10 cellular contexts compared by ENCODE assay signal in the genomic region with DNA sequence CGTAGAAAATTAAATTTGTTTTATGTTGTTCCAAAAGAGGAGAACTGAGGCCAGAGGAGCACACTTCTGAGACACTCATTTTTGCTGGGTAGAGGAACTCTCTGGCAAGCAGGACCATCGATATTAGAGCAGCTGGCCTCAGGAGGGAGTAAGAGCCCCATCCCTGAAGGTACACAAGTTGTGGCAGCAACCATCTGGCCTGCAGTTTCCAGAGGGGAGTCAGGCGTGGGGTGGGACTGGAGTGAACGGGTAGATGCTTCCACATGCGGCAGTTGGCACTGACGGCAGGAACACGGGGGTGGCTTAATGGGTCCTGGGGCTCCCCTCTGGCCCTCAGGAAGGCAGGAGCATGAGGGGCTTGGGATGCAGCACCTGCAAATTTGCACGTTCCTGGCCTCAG. TPM values are rescaled to one million over a fixed set of nuclear protein-coding genes. Genes with fewer than 3 reads are reported as not detected.
DNase-seq lines count a peak whose midpoint lies in the region; ATAC-seq and TF ChIP-seq lines count a peak whose summit lies in the region.
"Had no signal": no experiment of that assay in that cellular context is flagged by ENCODE, and none has a peak within 500 bp of the region (broad histone marks: within the 10 kb centered on the region; RNA-seq: fewer than 3 reads in every experiment).

No MANE protein-coding gene starts in this region.

- no peak overlapping the region for H3K4me3 Mint-ChIP-seq in activated CD4-positive, alpha-beta memory T cell treated with anti-CD3 and anti-CD28 coated beads for 36 hours
- peak overlapping the region in 2 of 5 donors; percentile 12 to 40 for H3K4me3 Mint-ChIP-seq in immature natural killer cell

- 56 to 68% (median 61%) methylated on average over 8 of the region's 8 CpGs for WGBS in ovary, 3 donors

- H2AFZ ChIP-seq in HCT116 (ENCODE audit: low read depth, low read length, poor library complexity, severe bottlenecking) = no peak overlapping the region

- no peak overlapping the region for H3K9ac ChIP-seq in HCT116 (ENCODE audit: low read length)

- BruUV-seq in HCT116 (replicated peaks; lab: Mats Ljungman, UMichigan) = TSS peak; percentile 60

- TF ChIP-seq POLR2A in HCT116 (IDR thresholded peaks at IDR 0.05; ENCODE audit: borderline replicate concordance, extremely low read depth, insufficient read depth, insufficient read length) (no peak), ovary (IDR thresholded peaks at IDR 0.05) (no peak)

- RAD21 ChIA-PET in HCT116 (lab: Charles Lee; ENCODE audit: low non-redundant PET in 1 of 2, low total read pairs in 2 of 2, uncharacterized antibody in 2 of 2, unreplicated experiment in 2 of 2) = interaction anchor here in 1 of 2 experiments (1.0 kb wide), 1 partner anchor 34 kb away, joined by 3 read pairs; no protein-coding TSS in a partner anchor

- H3K4me3 ChIP-seq in HCT116 (replicated peaks in 1 of 2; ENCODE audit: low read depth in 1 of 2, low read length in 2 of 2) (no peak overlapping the region), ovary (no peak overlapping the region)

- peak overlapping the region; percentile 95 for H3K27ac Mint-ChIP-seq in activated CD4-positive, alpha-beta memory T cell treated with anti-CD3 and anti-CD28 coated beads for 36 hours
- H3K27ac Mint-ChIP-seq in immature natural killer cell = peak overlapping the region; percentile 90 to 99 (median 94)

- DNase-seq in DMS 273 treated with DMSO at 0.1 percent for 48 hours (lab: John Stamatoyannopoulos, UW) (peak; percentile 17), HCT116 (ENCODE audit: low read depth, low spot score) (no peak), immature natural killer cell (no peak), HuH-7.5 (ENCODE audit: low spot score) (no peak), ovary (no peak)
- no peak for DNase-seq in activated CD4-positive, alpha-beta memory T cell treated with anti-CD3 and anti-CD28 coated beads for 36 hours
- no peak for DNase-seq in activated T-cell treated with anti-CD3 and anti-CD28 coated beads, Interleukin-2, amount 50 U/mL, for 48 hours
- DNase-seq: activated CD4-positive, alpha-beta T cell treated with anti-CD3 and anti-CD28 coated beads, Interleukin-2, amount 50 U/mL, for 1 hour had no signal

- peaks cover 76% of the 10 kb centered on the region for H3K36me3 Mint-ChIP-seq in activated CD4-positive, alpha-beta memory T cell treated with anti-CD3 and anti-CD28 coated beads for 36 hours
- peaks cover 32 to 57% (median 34%) of the 10 kb centered on the region in 3 donors for H3K36me3 Mint-ChIP-seq in immature natural killer cell

- TF ChIP-seq RAD21 in HCT116 (IDR thresholded peaks at IDR 0.05; ENCODE audit: low read depth) = no peak

- H3K4me1 ChIP-seq in HCT116 (ENCODE audit: control insufficient read depth in 1 of 2, insufficient read depth in 2 of 2, low read length in 2 of 2) (peaks cover 21 to 36% of the 10 kb centered on the region in 2 experiments), ovary (ENCODE audit: insufficient read depth) (no peaks in the 10 kb centered on the region)

- H3K9me3 Mint-ChIP-seq in activated CD4-positive, alpha-beta memory T cell treated with anti-CD3 and anti-CD28 coated beads for 36 hours = peaks cover 18% of the 10 kb centered on the region
- H3K9me3 Mint-ChIP-seq in immature natural killer cell = peaks cover 0 to 2% (median 0%) of the 10 kb centered on the region in 6 donors

- intact Hi-C loops in HCT116 (cut with micrococcal nuclease) = no loop called here
- intact Hi-C loops in activated CD4-positive, alpha-beta memory T cell treated with anti-CD3 and anti-CD28 coated beads for 36 hours (cut with micrococcal nuclease) = no loop called here
- intact Hi-C loops in ovary (cut with DNase I) = no loop called here

- no peaks in the 10 kb centered on the region for H3K27me3 Mint-ChIP-seq in activated CD4-positive, alpha-beta memory T cell treated with anti-CD3 and anti-CD28 coated beads for 36 hours
- peaks cover 9 to 18% (median 12%) of the 10 kb centered on the region in 3 donors for H3K27me3 Mint-ChIP-seq in immature natural killer cell (ENCODE audit: low read depth in 3 of 3)

- H3K9me3 ChIP-seq in HCT116 (ENCODE audit: control insufficient read depth in 1 of 2, insufficient read depth in 1 of 2, low read depth in 1 of 2, low read length in 2 of 2) (peaks cover 0 to 6% of the 10 kb centered on the region in 2 experiments; a peak in 1 of 4 replicates), ovary (no peaks in the 10 kb centered on the region)

- H3K27me3 ChIP-seq in HCT116 (ENCODE audit: insufficient read depth, low read length) (no peaks in the 10 kb centered on the region), ovary (no peaks in the 10 kb centered on the region)

- no peak for ATAC-seq in HCT116
- ATAC-seq: right cardiac atrium had no signal

- no peaks in the 10 kb centered on the region for H3K79me2 ChIP-seq in HCT116 (ENCODE audit: insufficient read depth, low read length)

- H3K27ac ChIP-seq in HCT116 (ENCODE audit: low read depth, low read length) (no peak overlapping the region), ovary (no peak overlapping the region)

- POLR2A ChIA-PET in HCT116 (lab: Charles Lee) = no interaction called here
- POLR2A ChIA-PET in activated CD4-positive, alpha-beta memory T cell treated with anti-CD3 and anti-CD28 coated beads for 36 hours (lab: Charles Lee) = interaction anchor here (8.7 kb wide), 1 partner anchor 16 kb away, joined by 93 read pairs; a partner anchor contains a TSS

- H3K4me2 ChIP-seq in HCT116 (ENCODE audit: low read length) = no peak overlapping the region

- no peaks in the 10 kb centered on the region for H4K20me1 ChIP-seq in HCT116 (ENCODE audit: insufficient read depth)

- TF ChIP-seq EP300 in ovary (IDR thresholded peaks at IDR 0.05) = no peak

- CTCF ChIA-PET in HCT116 (lab: Charles Lee) = interaction anchor here (2.5 kb wide), 1 partner anchor 34 kb away, joined by 16 read pairs; no protein-coding TSS in a partner anchor
- CTCF ChIA-PET in activated CD4-positive, alpha-beta memory T cell treated with anti-CD3 and anti-CD28 coated beads for 36 hours (lab: Charles Lee) = interaction anchor here (0.9 to 2.5 kb wide), 5 partner anchors 13 to 34 kb away, joined by 3 to 22 read pairs (median 3); no protein-coding TSS in a partner anchor

- no peaks in the 10 kb centered on the region for H3K9me2 ChIP-seq in HCT116 (ENCODE audit: insufficient read depth)

- TF ChIP-seq CTCF in HCT116 (IDR thresholded peaks at IDR 0.05 in 2 of 3, conservative IDR thresholded peaks at IDR 0.05 in 1 of 3; ENCODE audit: borderline replicate concordance in 1 of 3, insufficient read depth in 1 of 3, low read depth in 2 of 3, low read length in 2 of 3) = 0 out of 6 replicates have a peak, but pooled peaks of 1 of the 3 experiments have one; percentile 14
- TF ChIP-seq CTCF in ovary (IDR thresholded peaks at IDR 0.05) = no peak

- H3K4me1 Mint-ChIP-seq in activated CD4-positive, alpha-beta memory T cell treated with anti-CD3 and anti-CD28 coated beads for 36 hours (ENCODE audit: low read depth) = peaks cover 89% of the 10 kb centered on the region
- H3K4me1 Mint-ChIP-seq in immature natural killer cell = peaks cover 89% of the 10 kb centered on the region in 2 donors

- H3K36me3 ChIP-seq in HCT116 (ENCODE audit: control insufficient read depth in 1 of 2, insufficient read depth in 2 of 2, low read length in 2 of 2) = peaks cover 0 to 7% of the 10 kb centered on the region in 2 experiments; a peak in 1 of 4 replicates
- H3K36me3 ChIP-seq in ovary = no peaks in the 10 kb centered on the region

TF ChIP-seq in HCT116, 20 proteins besides CTCF, POLR2A, EP300 and RAD21 (continues in another document):
- no peak for TF ChIP-seq CEBPB (IDR thresholded peaks at IDR 0.05; ENCODE audit: low read depth)

RNA-seq across cellular contexts. Expression of a gene that starts 13.2 kb away (rescaled TPM):
- total RNA-seq in HCT116 (2021; ENCODE audit: unreplicated experiment) = not detected
- 0.04 TPM in 1 of 2 replicates, not detected in the other for polyA plus RNA-seq in HCT116 (2012)
- 1 to 10 TPM; 8.5 to 9.3 TPM for total RNA-seq in activated CD4-positive, alpha-beta memory T cell treated with anti-CD3 and anti-CD28 coated beads for 36 hours
- not detected for polyA plus RNA-seq in immature natural killer cell
- total RNA-seq in ovary = 1 to 10 TPM; 1.7 to 9.2 (median 5.0) TPM
- polyA plus RNA-seq in ovary = 1 to 10 TPM; 1.6 to 2.2 TPM
- total RNA-seq: dermis microvascular lymphatic vessel endothelial cell, right cardiac atrium had no signal
- polyA plus RNA-seq: right cardiac atrium had no signal

RNA-seq across cellular contexts. Expression of a gene that starts 18.6 kb away (rescaled TPM):
- total RNA-seq in HCT116 (2021; ENCODE audit: unreplicated experiment) = 62.0 TPM
- 122 and 124 TPM in 2 replicates for polyA plus RNA-seq in HCT116 (2012)
- total RNA-seq in activated CD4-positive, alpha-beta memory T cell treated with anti-CD3 and anti-CD28 coated beads for 36 hours = 100 to 1,000 TPM; 714 to 727 TPM
- 1,000 to 10,000 TPM in 2 of 3 donors, 100 to 1,000 TPM in 1; 962 to 1,843 (median 1,262) TPM for polyA plus RNA-seq in immature natural killer cell
- total RNA-seq in ovary = 10 to 100 TPM in 2 of 7 donors, 1 to 10 TPM in 5; 2.3 to 18.4 (median 6.0) TPM
- polyA plus RNA-seq in ovary = 10 to 100 TPM in 1 of 2 donors, 1 to 10 TPM in 1; 3.9 to 11.0 TPM

RNA-seq across cellular contexts. Expression of a gene that starts 37.4 kb away (rescaled TPM):
- total RNA-seq in HCT116 (2021; ENCODE audit: unreplicated experiment) (15.2 TPM), ovary (1 to 10 TPM; 4.0 to 7.7 (median 4.9) TPM)
- polyA plus RNA-seq in HCT116 (2012) = 9.4 and 13.4 TPM in 2 replicates
- 10 to 100 TPM; 11.1 to 13.0 TPM for total RNA-seq in activated CD4-positive, alpha-beta memory T cell treated with anti-CD3 and anti-CD28 coated beads for 36 hours
- polyA plus RNA-seq in immature natural killer cell (1 to 10 TPM in 2 of 3 donors, not detected in 1; 1.5 to 1.8 TPM), ovary (1 to 10 TPM; 6.7 to 8.5 TPM)

RNA-seq across cellular contexts. Expression of a gene that starts 56.8 kb away (rescaled TPM):
- total RNA-seq in HCT116 (2021; ENCODE audit: unreplicated experiment) = 3.8 TPM
- polyA plus RNA-seq in HCT116 (2012) = 4.9 and 6.4 TPM in 2 replicates
- 10 to 100 TPM; 58.7 to 60.5 TPM for total RNA-seq in activated CD4-positive, alpha-beta memory T cell treated with anti-CD3 and anti-CD28 coated beads for 36 hours
- 10 to 100 TPM; 42.5 to 95.4 (median 54.1) TPM for polyA plus RNA-seq in immature natural killer cell
- total RNA-seq in ovary = 10 to 100 TPM in 2 of 7 donors, 1 to 10 TPM in 5; 2.4 to 14.5 (median 6.2) TPM
- 1 to 10 TPM; 2.6 to 9.1 TPM for polyA plus RNA-seq in ovary

Comparison
In these comparisons a context has a peak if more than half of its experiments do, and no peak if none do; other contexts are left out.
1. RNA of a gene that starts 18.6 kb away (total RNA-seq): 714 to 727 TPM in activated CD4-positive, alpha-beta memory T cell treated with anti-CD3 and anti-CD28 coated beads for 36 hours; 62.0 TPM in HCT116 (single experiment) and 2.3 to 18.4 TPM in ovary; every median in the first group is over 10 times any median in the second.